Comparison of ENCODE assay signal across 8 cellular contexts in genomic region chr17:28712037-28712704, GRCh38. TPM values are rescaled to one million over a fixed set of nuclear protein-coding genes. Genes with fewer than 3 reads are reported as not detected.
DNase-seq lines count a peak whose midpoint lies in the region; ATAC-seq and TF ChIP-seq lines count a peak whose summit lies in the region.

No MANE protein-coding gene starts in this region.

- CTCF ChIA-PET in Calu3 (lab: Charles Lee), result no interaction called here

- in situ Hi-C loops in transverse colon (cut with MboI; ENCODE audit: low pct_ligation_motif_present in 1 of 4, low pct_unique_long_range_greater_than_20kb in 1 of 4, low sequenced_read_pairs in 3 of 4), result no loop called here

- H3K36me3 Mint-ChIP-seq in Calu3 (ENCODE audit: insufficient read depth, unreplicated experiment), result peaks cover 44% of the 10 kb centered on the region
- H3K36me3 Mint-ChIP-seq in natural killer cell treated with Interleukin-12 subunit alpha and Interleukin-12 subunit beta and Interleukin-15 and Interleukin-18, amount 100 ng/mL, for 72 hours, result no peaks in the 10 kb centered on the region

- intact Hi-C loops in Calu3 (cut with micrococcal nuclease; ENCODE audit: unreplicated experiment), result no loop called here
- intact Hi-C loops in transverse colon (cut with DNase I; ENCODE audit: low total_unique reads), result no loop called here

- no peaks in the 10 kb centered on the region for H3K4me1 Mint-ChIP-seq in Calu3 (ENCODE audit: low read depth, unreplicated experiment)
- H3K4me1 Mint-ChIP-seq in natural killer cell treated with Interleukin-12 subunit alpha and Interleukin-12 subunit beta and Interleukin-15 and Interleukin-18, amount 100 ng/mL, for 72 hours (ENCODE audit: low read depth in 2 of 2), result peaks cover 13 to 17% of the 10 kb centered on the region in 2 donors

- TF ChIP-seq CTCF in Calu3 (IDR thresholded peaks at IDR 0.05; ENCODE audit: unreplicated experiment) (no peak), transverse colon (IDR thresholded peaks at IDR 0.05) (no peak)

- no peaks in the 10 kb centered on the region for H3K36me3 ChIP-seq in transverse colon

- peak overlapping the region; percentile 92 to 95 (median 94) for H3K27ac ChIP-seq in transverse colon

- BruUV-seq in Calu3 (replicated peaks; lab: Mats Ljungman, UMichigan), result no TSS peak

- no peaks in the 10 kb centered on the region for H3K27me3 Mint-ChIP-seq in Calu3 (ENCODE audit: unreplicated experiment)
- H3K27me3 Mint-ChIP-seq in natural killer cell treated with Interleukin-12 subunit alpha and Interleukin-12 subunit beta and Interleukin-15 and Interleukin-18, amount 100 ng/mL, for 72 hours, result peaks cover 12 to 15% of the 10 kb centered on the region in 2 donors

- 0 to 66% methylated on average over 4 to 34 of the region's 34 CpGs for WGBS in transverse colon (ENCODE audit: low coverage in 1 of 2), 2 donors

- H3K27ac Mint-ChIP-seq in Calu3 (ENCODE audit: unreplicated experiment), result no peak overlapping the region
- H3K27ac Mint-ChIP-seq in natural killer cell treated with Interleukin-12 subunit alpha and Interleukin-12 subunit beta and Interleukin-15 and Interleukin-18, amount 100 ng/mL, for 72 hours, result peak overlapping the region; percentile 85 to 94

- DNase-seq in Calu3 (no peak), transverse colon (peak; percentile 56), NCI-H2196 treated with DMSO at 0.1 percent for 48 hours (lab: John Stamatoyannopoulos, UW; ENCODE audit: unreplicated experiment) (no peak)
- peak; percentile 39 to 57 for DNase-seq in activated CD4-positive, alpha-beta T cell treated with anti-CD3 and anti-CD28 coated beads for 24 hours (ENCODE audit: low read depth in 2 of 2)
- DNase-seq in effector CD4-positive, alpha-beta T cell, result peak; percentile 46
- DNase-seq in natural killer cell treated with Interleukin-12 subunit alpha and Interleukin-12 subunit beta and Interleukin-15 and Interleukin-18, amount 100 ng/mL, for 72 hours (ENCODE audit: low spot score), result peak; percentile 84

- peaks cover 8 to 35% (median 26%) of the 10 kb centered on the region in 4 donors for H3K4me1 ChIP-seq in transverse colon

- TF ChIP-seq EP300 in transverse colon (IDR thresholded peaks at IDR 0.05; ENCODE audit: low read depth), result no peak

- H3K27me3 ChIP-seq in transverse colon, result peaks cover 7% of the 10 kb centered on the region

- H3K9me3 Mint-ChIP-seq in Calu3 (ENCODE audit: low read depth, unreplicated experiment), result no peaks in the 10 kb centered on the region
- no peaks in the 10 kb centered on the region for H3K9me3 Mint-ChIP-seq in natural killer cell treated with Interleukin-12 subunit alpha and Interleukin-12 subunit beta and Interleukin-15 and Interleukin-18, amount 100 ng/mL, for 72 hours

- ATAC-seq in HG03039 (IDR thresholded peaks at IDR 0.05; ENCODE audit: unreplicated experiment) (peak; percentile 23), GM18858 (IDR thresholded peaks at IDR 0.05; ENCODE audit: unreplicated experiment) (no peak)
- ATAC-seq in natural killer cell treated with Interleukin-12 subunit alpha and Interleukin-12 subunit beta and Interleukin-15 and Interleukin-18, amount 100 ng/mL, for 72 hours, result peak; percentile 56 to 57

- no peaks in the 10 kb centered on the region for H3K9me3 ChIP-seq in transverse colon

- peak overlapping the region in 3 of 4 donors; percentile 51 to 68 (median 61) for H3K4me3 ChIP-seq in transverse colon

- H3K4me3 Mint-ChIP-seq in Calu3 (ENCODE audit: low read depth, unreplicated experiment), result peak overlapping the region; percentile 83
- H3K4me3 Mint-ChIP-seq in natural killer cell treated with Interleukin-12 subunit alpha and Interleukin-12 subunit beta and Interleukin-15 and Interleukin-18, amount 100 ng/mL, for 72 hours, result peak overlapping the region; percentile 83

- TF ChIP-seq POLR2A in transverse colon (IDR thresholded peaks at IDR 0.05), result no peak

RNA-seq across cellular contexts. Expression of gene PROCA1, which starts 0.5 kb away (rescaled TPM):
- total RNA-seq in Calu3 (2022) (4.2 and 4.3 TPM in 2 replicates), transverse colon (1 to 10 TPM in 2 of 4 donors, under 1 TPM in 1, not detected in 1; 0.96 to 2.9 (median 1.4) TPM)
- 1 to 10 TPM; 3.7 to 4.6 TPM for total RNA-seq in natural killer cell treated with Interleukin-12 subunit alpha and Interleukin-12 subunit beta and Interleukin-15 and Interleukin-18, amount 100 ng/mL, for 72 hours

RNA-seq across cellular contexts. Expression of gene RAB34, which starts 5.5 kb away (rescaled TPM):
- total RNA-seq in Calu3 (2022), result 34.5 and 35.3 TPM in 2 replicates
- 10 to 100 TPM in 1 of 2 donors, 1 to 10 TPM in 1; 8.5 to 25.7 TPM for total RNA-seq in natural killer cell treated with Interleukin-12 subunit alpha and Interleukin-12 subunit beta and Interleukin-15 and Interleukin-18, amount 100 ng/mL, for 72 hours
- total RNA-seq in transverse colon, result 10 to 100 TPM; 41.1 to 60.5 (median 50.0) TPM

RNA-seq across cellular contexts. Expression of gene RPL23A, which starts 7.6 kb away (rescaled TPM):
- total RNA-seq in Calu3 (2022) (1,148 and 1,217 TPM in 2 replicates), transverse colon (100 to 1,000 TPM; 238 to 385 (median 342) TPM)
- 1,000 to 10,000 TPM; 1,264 to 1,439 TPM for total RNA-seq in natural killer cell treated with Interleukin-12 subunit alpha and Interleukin-12 subunit beta and Interleukin-15 and Interleukin-18, amount 100 ng/mL, for 72 hours

RNA-seq across cellular contexts. Expression of gene TLCD1, which starts 13.9 kb away (rescaled TPM):
- total RNA-seq in Calu3 (2022) (44.9 and 49.3 TPM in 2 replicates), transverse colon (10 to 100 TPM in 1 of 4 donors, 1 to 10 TPM in 1, not detected in 2; 5.6 to 11.5 TPM)
- 1 to 10 TPM; 1.5 to 9.7 TPM for total RNA-seq in natural killer cell treated with Interleukin-12 subunit alpha and Interleukin-12 subunit beta and Interleukin-15 and Interleukin-18, amount 100 ng/mL, for 72 hours

RNA-seq across cellular contexts. Expression of gene NEK8, which starts 16.4 kb away (rescaled TPM):
- total RNA-seq in Calu3 (2022) (10.8 and 11.4 TPM in 2 replicates), transverse colon (10 to 100 TPM in 1 of 4 donors, 1 to 10 TPM in 3; 5.7 to 52.3 (median 8.3) TPM)
- total RNA-seq in natural killer cell treated with Interleukin-12 subunit alpha and Interleukin-12 subunit beta and Interleukin-15 and Interleukin-18, amount 100 ng/mL, for 72 hours, result 10 to 100 TPM in 1 of 2 donors, 1 to 10 TPM in 1; 3.2 to 10.2 TPM

Comparison
In these comparisons a context has a peak if more than half of its experiments do, and no peak if none do; other contexts are left out.
1. DNase-seq: peak in activated CD4-positive, alpha-beta T cell treated with anti-CD3 and anti-CD28 coated beads for 24 hours (2 of 2), effector CD4-positive, alpha-beta T cell (single experiment), natural killer cell treated with Interleukin-12 subunit alpha and Interleukin-12 subunit beta and Interleukin-15 and Interleukin-18, amount 100 ng/mL, for 72 hours (single experiment) and transverse colon (single experiment); none in Calu3 (single experiment) and NCI-H2196 treated with DMSO at 0.1 percent for 48 hours (single experiment).